In the genomic region with DNA sequence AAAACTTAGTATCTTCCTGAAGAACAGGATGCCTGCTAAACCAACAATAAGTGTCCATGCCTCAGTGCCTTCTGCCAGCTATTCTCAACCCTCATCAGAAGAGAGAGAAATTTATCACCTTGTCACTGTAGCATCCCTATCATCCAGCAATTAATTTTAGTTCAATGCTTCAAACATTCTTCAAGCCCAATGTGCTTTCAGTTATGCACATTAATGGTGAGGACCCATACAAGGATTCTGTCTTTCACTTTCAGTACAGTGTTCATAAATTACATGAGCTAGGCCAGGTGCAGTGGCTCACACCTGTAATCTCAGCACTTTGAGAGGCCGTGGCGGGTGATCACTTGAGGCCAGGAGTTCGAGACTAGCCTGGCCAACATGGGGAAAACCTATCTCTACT, we compare ENCODE assay signal across 12 cellular contexts.
"Had no signal": no experiment of that assay in that cellular context is flagged by ENCODE, and none has a peak within 500 bp of the region (broad histone marks: within the 10 kb centered on the region; RNA-seq: fewer than 3 reads in every experiment).

No MANE protein-coding gene starts in this region.

- H3K4me1 Mint-ChIP-seq: activated CD4-positive, alpha-beta T cell treated with anti-CD3 and anti-CD28 coated beads, Interleukin-2, amount 10 ng/mL, durations not matched to agents 24 days and 14 days; activated naive CD8-positive, alpha-beta T cell treated with anti-CD3 and anti-CD28 coated beads, Interleukin-2, amount 50 U/mL, for 24 hours; natural killer cell had no signal

- ATAC-seq: activated naive CD8-positive, alpha-beta T cell treated with anti-CD3 and anti-CD28 coated beads, Interleukin-2, amount 50 U/mL, for 24 hours; mucosa of descending colon; natural killer cell; right cardiac atrium had no signal

- H3K27me3 Mint-ChIP-seq: activated naive CD8-positive, alpha-beta T cell treated with anti-CD3 and anti-CD28 coated beads, Interleukin-2, amount 50 U/mL, for 24 hours had no signal

- DNase-seq: activated CD4-positive, alpha-beta T cell treated with anti-CD3 and anti-CD28 coated beads, Interleukin-2, amount 10 ng/mL, durations not matched to agents 24 days and 14 days; activated naive CD4-positive, alpha-beta T cell treated with Interleukin-2 at 50 U/mL for 16 hours; activated naive CD8-positive, alpha-beta T cell treated with anti-CD3 and anti-CD28 coated beads, Interleukin-2, amount 50 U/mL, for 24 hours; esophagus squamous epithelium; foreskin fibroblast; mammary epithelial cell; mucosa of descending colon; natural killer cell; nucleus accumbens; right cardiac atrium; small intestine; tibial artery had no signal

- H3K36me3 Mint-ChIP-seq: natural killer cell had no signal

- H3K9me3 Mint-ChIP-seq: activated CD4-positive, alpha-beta T cell treated with anti-CD3 and anti-CD28 coated beads, Interleukin-2, amount 10 ng/mL, durations not matched to agents 24 days and 14 days; activated naive CD8-positive, alpha-beta T cell treated with anti-CD3 and anti-CD28 coated beads, Interleukin-2, amount 50 U/mL, for 24 hours; natural killer cell had no signal

- H3K27ac Mint-ChIP-seq: activated CD4-positive, alpha-beta T cell treated with anti-CD3 and anti-CD28 coated beads, Interleukin-2, amount 10 ng/mL, durations not matched to agents 24 days and 14 days; activated naive CD8-positive, alpha-beta T cell treated with anti-CD3 and anti-CD28 coated beads, Interleukin-2, amount 50 U/mL, for 24 hours; natural killer cell had no signal

- H3K4me3 Mint-ChIP-seq: activated CD4-positive, alpha-beta T cell treated with anti-CD3 and anti-CD28 coated beads, Interleukin-2, amount 10 ng/mL, durations not matched to agents 24 days and 14 days; activated naive CD8-positive, alpha-beta T cell treated with anti-CD3 and anti-CD28 coated beads, Interleukin-2, amount 50 U/mL, for 24 hours; natural killer cell had no signal
